ENCODE assay signal across 27 cellular contexts in genomic region chr7:28502408-28502807, GRCh38.
"Had no signal": no experiment of that assay in that cellular context is flagged by ENCODE, and none has a peak within 500 bp of the region (broad histone marks: within the 10 kb centered on the region; RNA-seq: fewer than 3 reads in every experiment).

No MANE protein-coding gene starts in this region.

- H3K9me3 ChIP-seq: stomach, suprapubic skin, testis, thoracic aorta, thyroid gland, tibial artery, tibial nerve, transverse colon, upper lobe of left lung, upper lobe of right lung, uterus, vagina had no signal

- ATAC-seq: stimulated activated effector memory CD8-positive, alpha-beta T cell treated with anti-CD3 and anti-CD28 coated beads, Interleukin-12 subunit alpha, Interleukin-12 subunit beta, amount 100 ng/mL, for 72 hours; stimulated activated memory B cell treated with anti-CD40 and anti-IgM and Interleukin-4, amounts not matched to agents 10 μg/mL and 1 μg/mL and 100 μg/mL, for 72 hours; stimulated activated naive B cell treated with anti-CD40 and anti-IgM and Interleukin-4, amounts not matched to agents 10 μg/mL and 1 μg/mL and 100 μg/mL, for 72 hours; stimulated activated naive CD8-positive, alpha-beta T cell treated with anti-CD3 and anti-CD28 coated beads, Interleukin-15, amount 100 ng/mL, for 72 hours; stimulated activated naive CD8-positive, alpha-beta T cell treated with anti-CD3 and anti-CD28 coated beads, Interleukin-15, Interleukin-2, amounts not matched to agents 100 U/mL and 50 U/mL, for 24 hours; upper lobe of right lung had no signal

- H3K27me3 ChIP-seq: stomach, suprapubic skin, testis, thyroid gland, tibial artery, tibial nerve, transverse colon, upper lobe of left lung, upper lobe of right lung, uterus, vagina had no signal

- FAIRE-seq: urothelium cell line had no signal

- H3K4me3 ChIP-seq: stomach, suprapubic skin, testis, thoracic aorta, thyroid gland, tibial artery, tibial nerve, transverse colon, upper lobe of left lung, upper lobe of right lung, uterus, vagina had no signal

- H3K27ac ChIP-seq: stomach, suprapubic skin, testis, thoracic aorta, thyroid gland, tibial artery, tibial nerve, transverse colon, upper lobe of left lung, upper lobe of right lung, uterus, vagina had no signal

- H3K36me3 ChIP-seq: stomach, suprapubic skin, thoracic aorta, thyroid gland, tibial artery, tibial nerve, transverse colon, upper lobe of left lung, upper lobe of right lung, uterus, vagina had no signal

- DNase-seq: stimulated activated CD4-positive, alpha-beta T cell treated with anti-CD3 and anti-CD28 coated beads, Interleukin-2, amount 100 ng/mL, for 48 hours; stimulated activated CD4-positive, alpha-beta T cell treated with anti-CD3 and anti-CD28 coated beads, Interleukin-4, amount 100 ng/mL, for 1 hour; stimulated activated CD4-positive, alpha-beta T cell treated with anti-CD3 and anti-CD28 coated beads, Interleukin-4, amount 100 ng/mL, for 24 hours; stimulated activated CD4-positive, alpha-beta T cell treated with anti-CD3 and anti-CD28 coated beads, Interleukin-4, amount 100 ng/mL, for 4 hours; stimulated activated CD8-positive, alpha-beta memory T cell treated with anti-CD3 and anti-CD28 coated beads, Interleukin-4, amount 100 ng/mL, for 48 hours; stimulated activated naive B cell treated with anti-CD40 and anti-IgM and Interleukin-4, amounts not matched to agents 10 μg/mL and 1 μg/mL and 100 μg/mL, for 72 hours; stimulated activated naive CD4-positive, alpha-beta T cell; stimulated activated naive CD4-positive, alpha-beta T cell treated with Interleukin-2 at 50 U/mL for 16 hours; stimulated activated naive CD8-positive, alpha-beta T cell treated with anti-CD3 and anti-CD28 coated beads, Interleukin-15, amount 100 ng/mL, for 72 hours; stimulated activated naive CD8-positive, alpha-beta T cell treated with anti-CD3 and anti-CD28 coated beads, Interleukin-15, Interleukin-2, amounts not matched to agents 100 U/mL and 50 U/mL, for 24 hours; stomach; substantia nigra; testis; thyroid gland; tibial artery; transverse colon; trophoblast cell; upper lobe of left lung; upper lobe of right lung; uterus had no signal

- H3K4me1 ChIP-seq: stomach, suprapubic skin, testis, transverse colon, upper lobe of left lung, upper lobe of right lung, uterus, vagina had no signal
